ENCODE assay signal across 8 cellular contexts in genomic region chr11:31248768-31249167, GRCh38.
"Had no signal": no experiment of that assay in that cellular context is flagged by ENCODE, and none has a peak within 500 bp of the region (broad histone marks: within the 10 kb centered on the region; RNA-seq: fewer than 3 reads in every experiment).

No MANE protein-coding gene starts in this region.

- H3K4me3 Mint-ChIP-seq: H9, HFFc6 had no signal

- H2AFZ ChIP-seq: GM23248 had no signal

- H3K4me1 ChIP-seq: HAP-1 had no signal

- H3K4me3 ChIP-seq: GM23248, HAP-1 had no signal

- H3K27ac ChIP-seq: GM23248 had no signal

- DNase-seq: GM23248, GOT3, H7, H9, HCEC 1CT, HFFc6 had no signal

- H3K9ac ChIP-seq: GM23248 had no signal

- H3K9me3 ChIP-seq: HAP-1 had no signal

- H3K36me3 ChIP-seq: HAP-1 had no signal

- ATAC-seq: HCT116 had no signal

- H3K27ac Mint-ChIP-seq: H9, HFFc6 had no signal

- H3K9me3 Mint-ChIP-seq: H9, HFFc6 had no signal
